24 cellular contexts compared by ENCODE assay signal in genomic region chr3:59418836-59419235, GRCh38.
DNase-seq lines count a peak whose midpoint lies in the region; ATAC-seq and TF ChIP-seq lines count a peak whose summit lies in the region.
"Had no signal": no experiment of that assay in that cellular context is flagged by ENCODE, and none has a peak within 500 bp of the region (broad histone marks: within the 10 kb centered on the region; RNA-seq: fewer than 3 reads in every experiment).

No MANE protein-coding gene starts in this region.

- H3K4me3 Mint-ChIP-seq in nephron = no peak overlapping the region
- H3K4me3 Mint-ChIP-seq: CD4-positive, alpha-beta memory T cell; IgD-negative memory B cell had no signal

- H3K27ac ChIP-seq in heart left ventricle = no peak overlapping the region
- H3K27ac ChIP-seq: HL-60, KMS-11, Peyer's patch, SJCRH30 had no signal

- no peaks in the 10 kb centered on the region for H3K9me3 ChIP-seq in heart left ventricle
- H3K9me3 ChIP-seq: Peyer's patch, SJCRH30 had no signal

- 15 to 34% (median 17%) methylated on average over 4 of the region's 4 CpGs for WGBS in heart left ventricle, 4 donors

- H3K9me3 Mint-ChIP-seq in nephron = no peaks in the 10 kb centered on the region
- H3K9me3 Mint-ChIP-seq: IgD-negative memory B cell had no signal

- no peak for TF ChIP-seq POLR2A in heart left ventricle (IDR thresholded peaks at IDR 0.05)

- peak overlapping the region in 2 of 3 experiments; percentile 29 to 49 for H3K27ac Mint-ChIP-seq in nephron
- H3K27ac Mint-ChIP-seq: CD4-positive, alpha-beta memory T cell had no signal

- TF ChIP-seq CTCF in heart left ventricle (IDR thresholded peaks at IDR 0.05) (no peak), nephron (IDR thresholded peaks at IDR 0.05; ENCODE audit: unreplicated experiment in 3 of 3) (no peak)

- H3K4me1 Mint-ChIP-seq in nephron = peaks cover 5% of the 10 kb centered on the region

- H3K36me3 Mint-ChIP-seq in nephron (ENCODE audit: low read depth) = no peaks in the 10 kb centered on the region
- H3K36me3 Mint-ChIP-seq: CD4-positive, alpha-beta memory T cell; IgD-negative memory B cell had no signal

- DNase-seq in heart left ventricle = peak in 1 of 5 donors; percentile 9
- DNase-seq in cardiac septum (ENCODE audit: low spot score) = no peak
- DNase-seq in cerebellum (ENCODE audit: low spot score) = peak; percentile 18
- no peak for DNase-seq in left colon
- DNase-seq in stimulated activated naive CD4-positive, alpha-beta T cell treated with Interleukin-2 at 50 U/mL for 16 hours (lab: John Stamatoyannopoulos, UW) = no peak
- DNase-seq: CD4-positive, alpha-beta memory T cell; COR-L47; DMS79; EL; GF-D8; MM.1S; NCI-H1417; NCI-H1694; NCI-H2029 treated with DMSO at 0.1 percent for 48 hours; NCI-H69; OCI-M1; Peyer's patch; SJCRH30 had no signal

- H3K4me3 ChIP-seq in heart left ventricle = no peak overlapping the region
- H3K4me3 ChIP-seq: Peyer's patch, SJCRH30 had no signal

- peaks cover 0 to 11% (median 1%) of the 10 kb centered on the region in 12 donors for H3K4me1 ChIP-seq in heart left ventricle
- H3K4me1 ChIP-seq: Peyer's patch, SJCRH30 had no signal

- ATAC-seq in heart left ventricle (peak; percentile 78 to 84 (median 80)), left colon (no peak), GM19351 (IDR thresholded peaks at IDR 0.05; ENCODE audit: unreplicated experiment) (no peak)
- ATAC-seq: HCT116 had no signal

- no peaks in the 10 kb centered on the region for H3K27me3 Mint-ChIP-seq in nephron (ENCODE audit: low read depth)
- H3K27me3 Mint-ChIP-seq: CD4-positive, alpha-beta memory T cell; IgD-negative memory B cell had no signal

- no peaks in the 10 kb centered on the region for H3K36me3 ChIP-seq in heart left ventricle
- H3K36me3 ChIP-seq: Peyer's patch, SJCRH30 had no signal

- intact Hi-C loops in heart left ventricle (cut with DNase I) = no loop called here
- intact Hi-C loops in cardiac septum (cut with DNase I) = no loop called here
- intact Hi-C loops in left colon (cut with DNase I, micrococcal nuclease) = no loop called here

- no peaks in the 10 kb centered on the region for H3K27me3 ChIP-seq in heart left ventricle
- H3K27me3 ChIP-seq: Peyer's patch, SJCRH30 had no signal

Comparison
In these comparisons a context has a peak if more than half of its experiments do, and no peak if none do; other contexts are left out.
1. ATAC-seq: peak in heart left ventricle (4 of 4); none in left colon (single experiment) and GM19351 (single experiment).